ENCODE assay signal across 10 cellular contexts in the genomic region with DNA sequence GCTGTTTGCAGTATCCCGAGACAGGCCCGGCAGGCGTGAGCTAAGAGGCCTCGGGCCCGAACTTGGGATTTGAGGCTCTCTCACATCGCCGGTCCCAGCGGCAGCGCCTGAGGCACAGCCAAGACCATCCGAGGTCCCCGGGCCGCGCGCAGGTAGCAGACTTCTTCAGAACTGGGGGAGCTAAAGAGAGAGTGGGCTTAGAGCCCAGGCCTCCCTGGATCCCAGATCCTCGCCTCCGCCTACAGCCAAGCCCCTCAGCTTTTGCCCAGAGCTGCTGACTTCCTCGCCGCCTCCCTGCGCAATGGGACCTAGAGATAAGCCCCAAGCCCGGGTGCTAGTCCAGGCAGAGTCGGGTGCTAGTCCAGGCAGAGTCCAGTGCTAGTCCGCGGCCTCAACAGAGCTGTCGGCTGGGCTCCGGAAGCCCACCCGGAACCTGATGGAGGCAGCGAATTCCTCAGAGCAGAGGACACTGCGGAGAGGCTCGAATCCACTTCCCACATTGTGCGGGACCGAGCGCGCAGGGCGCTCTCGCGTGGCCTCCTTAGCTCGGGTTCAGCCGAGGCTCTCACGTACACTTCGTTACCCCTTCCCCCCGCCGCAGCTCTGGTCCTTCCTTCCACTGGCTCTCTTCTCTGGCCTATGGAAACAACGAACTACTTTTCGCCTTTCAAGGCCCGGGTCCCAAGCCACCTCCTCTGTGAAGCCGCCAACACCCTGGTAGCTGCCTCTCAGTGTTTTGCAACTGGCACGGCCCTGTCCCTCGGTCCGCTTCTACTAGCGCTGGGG. TPM values are rescaled to one million over a fixed set of nuclear protein-coding genes. Genes with fewer than 3 reads are reported as not detected.
DNase-seq lines count a peak whose midpoint lies in the region; ATAC-seq lines count a peak whose summit lies in the region.
"Had no signal": no experiment of that assay in that cellular context is flagged by ENCODE, and none has a peak within 500 bp of the region (broad histone marks: within the 10 kb centered on the region; RNA-seq: fewer than 3 reads in every experiment).

No MANE protein-coding gene starts in this region.

- H2AK5ac ChIP-seq in mesendoderm (ENCODE audit: low read length), result no peak overlapping the region

- H3K36me3 ChIP-seq in mesendoderm (ENCODE audit: control insufficient read depth, insufficient read depth, low read length) (no peaks in the 10 kb centered on the region), subcutaneous abdominal adipose tissue (ENCODE audit: control insufficient read depth in 5 of 5, insufficient read depth in 5 of 5, low read length in 5 of 5) (no peaks in the 10 kb centered on the region)

- H3K27ac ChIP-seq in mesendoderm (ENCODE audit: low read depth, low read length) (no peak overlapping the region), subcutaneous abdominal adipose tissue (ENCODE audit: low read depth, low read length) (no peak overlapping the region)

- H3K4me2 ChIP-seq in mesendoderm (ENCODE audit: low read length), result no peak overlapping the region

- peaks cover 36% of the 10 kb centered on the region for H3K4me1 Mint-ChIP-seq in activated naive CD4-positive, alpha-beta T cell treated with anti-CD3 and anti-CD28 coated beads, Interleukin-2, amount 50 U/mL, for 24 hours

- DNase-seq in activated naive CD4-positive, alpha-beta T cell (lab: John Stamatoyannopoulos, UW), result no peak
- DNase-seq in astrocyte of the hippocampus (ENCODE audit: low read depth, low spot score) (peak; percentile 30), mesendoderm (peak; percentile 56), NCI-H2227 (lab: John Stamatoyannopoulos, UW; ENCODE audit: unreplicated experiment) (no peak), HK-2 (ENCODE audit: unreplicated experiment) (no peak)
- DNase-seq: activated CD4-positive, alpha-beta T cell treated with anti-CD3 and anti-CD28 coated beads, Interleukin-2, amount 50 U/mL, for 1 hour had no signal

- H3K18ac ChIP-seq in mesendoderm (ENCODE audit: low read length), result no peak overlapping the region

- H3K9ac ChIP-seq in mesendoderm (ENCODE audit: low read length), result no peak overlapping the region
- no peak overlapping the region for H3K9ac ChIP-seq in subcutaneous abdominal adipose tissue (ENCODE audit: low read length in 5 of 5)

- WGBS in mesendoderm (ENCODE audit: extremely low coverage, insufficient coverage, low lambda C conversion rate), result no CpG with 5 or more reads among the region's 50 CpGs

- H3K79me1 ChIP-seq in mesendoderm (ENCODE audit: low read length), result no peaks in the 10 kb centered on the region

- no peak overlapping the region for H2BK120ac ChIP-seq in mesendoderm (ENCODE audit: low read depth, low read length)

- ATAC-seq in HG03439 (IDR thresholded peaks at IDR 0.05; ENCODE audit: unreplicated experiment), result no peak

- peak overlapping the region; percentile 67 for H3K4me3 Mint-ChIP-seq in activated naive CD4-positive, alpha-beta T cell treated with anti-CD3 and anti-CD28 coated beads, Interleukin-2, amount 50 U/mL, for 24 hours

- H3K36me3 Mint-ChIP-seq in activated naive CD4-positive, alpha-beta T cell treated with anti-CD3 and anti-CD28 coated beads, Interleukin-2, amount 50 U/mL, for 24 hours, result no peaks in the 10 kb centered on the region

- H3K4ac ChIP-seq in mesendoderm (ENCODE audit: low read depth, low read length), result no peak overlapping the region

- no peak overlapping the region for H3K4me3 ChIP-seq in mesendoderm (ENCODE audit: low read length)
- peak overlapping the region; percentile 58 to 77 (median 68) for H3K4me3 ChIP-seq in subcutaneous abdominal adipose tissue (ENCODE audit: low read depth in 1 of 5, low read length in 5 of 5)

- no peaks in the 10 kb centered on the region for H3K79me2 ChIP-seq in mesendoderm (ENCODE audit: control insufficient read depth, insufficient read depth, low read length)

- H3K27me3 Mint-ChIP-seq in activated naive CD4-positive, alpha-beta T cell treated with anti-CD3 and anti-CD28 coated beads, Interleukin-2, amount 50 U/mL, for 24 hours, result peaks cover 66% of the 10 kb centered on the region

- no peaks in the 10 kb centered on the region for H3K9me3 Mint-ChIP-seq in activated naive CD4-positive, alpha-beta T cell treated with anti-CD3 and anti-CD28 coated beads, Interleukin-2, amount 50 U/mL, for 24 hours

- H3K27ac Mint-ChIP-seq in activated naive CD4-positive, alpha-beta T cell treated with anti-CD3 and anti-CD28 coated beads, Interleukin-2, amount 50 U/mL, for 24 hours, result no peak overlapping the region

- peaks cover 0 to 2% (median 0%) of the 10 kb centered on the region in 5 donors for H3K9me3 ChIP-seq in subcutaneous abdominal adipose tissue (ENCODE audit: control insufficient read depth in 5 of 5, low read length in 5 of 5)

- H2BK15ac ChIP-seq in mesendoderm (replicated peaks; ENCODE audit: low read depth), result no peak overlapping the region

- no peak overlapping the region for H3K56ac ChIP-seq in mesendoderm (ENCODE audit: low read length)

- no peak overlapping the region for H2BK5ac ChIP-seq in mesendoderm (ENCODE audit: low read length)

- H4K8ac ChIP-seq in mesendoderm (ENCODE audit: low read depth, low read length), result no peak overlapping the region

- peak overlapping the region; percentile 80 for H3K23ac ChIP-seq in mesendoderm (ENCODE audit: low read length)

- no peaks in the 10 kb centered on the region for H3K4me1 ChIP-seq in mesendoderm (ENCODE audit: control insufficient read depth, low read depth, low read length)
- H3K4me1 ChIP-seq in subcutaneous abdominal adipose tissue (ENCODE audit: control insufficient read depth in 5 of 5, insufficient read depth in 5 of 5, low read length in 5 of 5), result peaks cover 2 to 54% (median 48%) of the 10 kb centered on the region in 5 donors

- peaks cover 96% of the 10 kb centered on the region for H3K27me3 ChIP-seq in mesendoderm (ENCODE audit: insufficient read depth, low read length, poor library complexity)
- peaks cover 86 to 98% (median 92%) of the 10 kb centered on the region in 5 donors for H3K27me3 ChIP-seq in subcutaneous abdominal adipose tissue (ENCODE audit: control insufficient read depth in 5 of 5, insufficient read depth in 4 of 5, low read length in 5 of 5)

- H4K5ac ChIP-seq in mesendoderm (ENCODE audit: low read length), result no peak overlapping the region

RNA-seq across cellular contexts. Expression of a gene that starts 5.8 kb away (rescaled TPM):
- polyA plus RNA-seq in mesendoderm (2013, experiment 1 of 2), result not detected
- not detected for polyA plus RNA-seq in mesendoderm (2013, experiment 2 of 2)
- polyA plus RNA-seq: aorta had no signal

Comparison
In these comparisons a context has a peak if more than half of its experiments do, and no peak if none do; other contexts are left out.
1. DNase-seq: peak in astrocyte of the hippocampus (single experiment) and mesendoderm (single experiment); none in activated naive CD4-positive, alpha-beta T cell (0 of 4), NCI-H2227 (single experiment) and HK-2 (single experiment).